ENCODE assay signal across 1 cellular context in the genomic region with DNA sequence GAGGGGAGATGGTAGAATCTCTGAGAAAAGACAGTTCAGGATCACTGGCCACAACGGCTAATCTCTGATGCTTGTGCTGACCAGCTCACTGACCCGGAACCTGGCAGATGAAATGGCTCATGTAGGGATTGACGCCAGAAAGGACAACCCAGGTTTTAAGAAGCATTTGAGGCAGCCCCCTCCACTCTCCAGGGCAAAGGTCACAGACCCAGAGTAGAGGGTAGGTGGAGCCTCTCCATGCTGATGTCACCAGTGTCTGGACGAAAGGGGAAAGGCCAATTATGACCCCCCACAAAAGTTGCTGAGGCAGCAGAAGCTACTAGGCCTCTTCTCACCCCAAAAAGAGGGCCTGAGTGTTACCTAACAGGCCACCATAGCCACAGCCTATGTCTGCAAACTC.
TF ChIP-seq lines count a peak whose summit lies in the region.

No MANE protein-coding gene starts in this region.

TF ChIP-seq in H1, 55 proteins besides CTCF, POLR2A, EP300 and RAD21:
- TF ChIP-seq, protein P1, sequence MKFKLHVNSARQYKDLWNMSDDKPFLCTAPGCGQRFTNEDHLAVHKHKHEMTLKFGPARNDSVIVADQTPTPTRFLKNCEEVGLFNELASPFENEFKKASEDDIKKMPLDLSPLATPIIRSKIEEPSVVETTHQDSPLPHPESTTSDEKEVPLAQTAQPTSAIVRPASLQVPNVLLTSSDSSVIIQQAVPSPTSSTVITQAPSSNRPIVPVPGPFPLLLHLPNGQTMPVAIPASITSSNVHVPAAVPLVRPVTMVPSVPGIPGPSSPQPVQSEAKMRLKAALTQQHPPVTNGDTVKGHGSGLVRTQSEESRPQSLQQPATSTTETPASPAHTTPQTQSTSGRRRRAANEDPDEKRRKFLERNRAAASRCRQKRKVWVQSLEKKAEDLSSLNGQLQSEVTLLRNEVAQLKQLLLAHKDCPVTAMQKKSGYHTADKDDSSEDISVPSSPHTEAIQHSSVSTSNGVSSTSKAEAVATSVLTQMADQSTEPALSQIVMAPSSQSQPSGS (IDR thresholded peaks at IDR 0.05; ENCODE audit: low read length): no peak
- TF ChIP-seq CHD1 (IDR thresholded peaks at IDR 0.05; ENCODE audit: low read depth, low read length) (no peak), NRF1 (IDR thresholded peaks at IDR 0.05; ENCODE audit: low read depth, low read length) (no peak), GTF2F1 (IDR thresholded peaks at IDR 0.05; ENCODE audit: borderline replicate concordance, low read depth, low read length) (no peak), CBX5 (IDR thresholded peaks at IDR 0.05; ENCODE audit: low read depth, low read length) (no peak), ZNF274 (IDR thresholded peaks at IDR 0.05; ENCODE audit: borderline replicate concordance, extremely low read depth, low read length) (no peak)
